Comparison of ENCODE assay signal across 8 cellular contexts in the genomic region with DNA sequence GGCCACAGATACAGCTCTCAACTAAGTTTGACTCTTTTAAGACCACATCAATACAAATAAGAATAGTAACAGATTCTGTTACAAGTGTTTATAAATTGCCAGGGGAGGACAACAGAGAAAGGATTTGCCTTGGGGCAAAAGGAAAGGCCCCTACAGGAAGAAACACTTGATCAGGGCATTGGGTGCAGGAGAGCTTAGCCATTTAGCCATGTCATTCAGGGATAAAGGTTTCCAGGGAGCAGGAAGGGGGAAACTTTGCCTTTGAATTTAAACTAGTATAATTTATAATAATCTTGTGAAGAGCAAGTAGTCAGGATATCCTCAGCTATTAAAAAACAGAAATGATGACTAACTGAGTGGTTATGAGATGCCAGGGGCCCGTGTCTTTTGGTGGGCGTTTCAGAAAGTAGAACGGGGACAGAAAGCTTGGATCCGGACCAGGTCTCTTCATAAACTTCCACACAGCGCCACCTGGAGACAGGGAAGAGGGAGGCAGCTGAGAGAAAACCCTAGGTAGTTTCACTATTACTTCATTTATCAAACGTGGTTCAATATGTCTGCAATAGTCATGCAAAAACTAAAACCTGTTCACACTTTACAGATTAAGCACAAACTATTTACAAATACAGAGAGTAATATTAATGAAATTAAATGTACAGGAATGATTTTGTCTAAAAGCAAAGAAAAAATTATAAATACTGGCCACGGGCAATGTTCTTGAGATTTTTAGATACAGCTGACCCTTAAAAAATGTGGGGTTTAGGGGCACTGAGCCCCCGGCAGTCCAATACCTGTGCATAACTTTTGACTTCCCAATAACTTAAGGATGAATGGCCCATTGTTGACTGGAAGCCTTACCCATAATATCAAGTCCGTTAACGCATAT. TPM values are rescaled to one million over a fixed set of nuclear protein-coding genes. Genes with fewer than 3 reads are reported as not detected.
DNase-seq lines count a peak whose midpoint lies in the region; ATAC-seq, FAIRE-seq and TF ChIP-seq lines count a peak whose summit lies in the region.

No MANE protein-coding gene starts in this region.

- H3K36me3 ChIP-seq in liver (ENCODE audit: control insufficient read depth in 4 of 4, insufficient read depth in 3 of 4, low read depth in 1 of 4, low read length in 3 of 4): no peaks in the 10 kb centered on the region

- H3K27me3 ChIP-seq in liver (ENCODE audit: control insufficient read depth in 4 of 4, insufficient read depth in 4 of 4, low read length in 3 of 4): no peaks in the 10 kb centered on the region

- DNase-seq in GM13977 (ENCODE audit: low spot score) (peak; percentile 74), NCI-H2196 (lab: John Stamatoyannopoulos, UW; ENCODE audit: unreplicated experiment) (peak; percentile 67), cerebellum (ENCODE audit: low spot score) (peak; percentile 19)
- DNase-seq in activated CD4-positive, alpha-beta T cell treated with anti-CD3 and anti-CD28 coated beads for 1 hour: peak; percentile 30
- DNase-seq in stimulated activated CD4-positive, alpha-beta T cell treated with anti-CD3 and anti-CD28 coated beads, TNF-alpha, amount 100 ng/mL, for 1 hour (ENCODE audit: low read depth in 3 of 3, low spot score in 1 of 3): peak; percentile 8 to 54 (median 29)

- H3K27ac ChIP-seq in liver (ENCODE audit: low read depth in 1 of 2, low read length in 2 of 2): no peak overlapping the region

- H3K4me1 ChIP-seq in liver (ENCODE audit: control insufficient read depth in 4 of 4, insufficient read depth in 4 of 4, low read length in 3 of 4): peaks cover 0 to 11% (median 3%) of the 10 kb centered on the region in 4 donors

- WGBS in liver: 29% methylated on average over 10 of the region's 10 CpGs

- H3K9me3 ChIP-seq in liver (ENCODE audit: control insufficient read depth in 4 of 4, low read length in 3 of 4): no peaks in the 10 kb centered on the region

- peak overlapping the region in 2 of 3 donors; percentile 23 to 28 for H3K4me3 ChIP-seq in liver (ENCODE audit: low read depth in 1 of 3, low read length in 3 of 3)

- peak; percentile 85 for TF ChIP-seq CTCF in GM13977 (IDR thresholded peaks at IDR 0.05; ENCODE audit: extremely low read depth, insufficient read depth, missing control alignments)
- peak; percentile 89 for TF ChIP-seq CTCF in liver (IDR thresholded peaks at IDR 0.05; ENCODE audit: low read depth, low read length, missing input control)

- peak; percentile 95 for FAIRE-seq in A204.1 (lab: Jason Lieb, UNC)

- H3K9ac ChIP-seq in liver (ENCODE audit: low read depth in 1 of 2, low read length in 2 of 2): peak overlapping the region in 1 of 2 donors; percentile 63

- no peak for ATAC-seq in GM21786 (IDR thresholded peaks at IDR 0.05; ENCODE audit: unreplicated experiment)

- peak; percentile 88 for TF ChIP-seq RAD21 in liver (IDR thresholded peaks at IDR 0.05)

- in situ Hi-C loops in GM13977 (cut with MboI; ENCODE audit: low pct_unique_long_range_greater_than_20kb, low sequenced_read_pairs, unreplicated experiment): no loop called here

TF ChIP-seq in liver, 16 proteins besides CTCF, POLR2A, EP300 and RAD21:
- peak in 1 of 2 donors; percentile 19 for TF ChIP-seq RXRA (IDR thresholded peaks at IDR 0.05)
- TF ChIP-seq EGR1 (IDR thresholded peaks at IDR 0.05; ENCODE audit: low read depth in 2 of 2): no peak
- no peak for TF ChIP-seq SP1 (IDR thresholded peaks at IDR 0.05)
- peak; percentile 15 to 24 for TF ChIP-seq HNF4A (conservative IDR thresholded peaks at IDR 0.05)

RNA-seq across cellular contexts. Expression of gene SLC5A4, which starts 11.0 kb away (rescaled TPM):
- 0.73 TPM for total RNA-seq in cerebellum
- total RNA-seq in liver: under 1 TPM; 0.28 to 0.75 TPM
- under 1 TPM; 0.03 to 0.10 TPM for polyA plus RNA-seq in liver

Comparison
In these comparisons a context has a peak if more than half of its experiments do, and no peak if none do; other contexts are left out.
1. DNase-seq: peak in every context shown above with its lines; median percentile 74 in GM13977; 67 in NCI-H2196; 30 in activated CD4-positive, alpha-beta T cell treated with anti-CD3 and anti-CD28 coated beads for 1 hour; 29 in stimulated activated CD4-positive, alpha-beta T cell treated with anti-CD3 and anti-CD28 coated beads, TNF-alpha, amount 100 ng/mL, for 1 hour; 19 in cerebellum.